ENCODE assay signal across 9 cellular contexts in genomic region chrY:13479031-13479705, GRCh38. TPM values are rescaled to one million over a fixed set of nuclear protein-coding genes. Genes with fewer than 3 reads are reported as not detected.
A peak's percentile ranks its signal among the peaks of the same experiment; 100 is the strongest.
DNase-seq lines count a peak whose midpoint lies in the region; ATAC-seq, FAIRE-seq and TF ChIP-seq lines count a peak whose summit lies in the region.
"Had no signal": no experiment of that assay in that cellular context is flagged by ENCODE, and none has a peak within 500 bp of the region (broad histone marks: within the 10 kb centered on the region; RNA-seq: fewer than 3 reads in every experiment).

No MANE protein-coding gene starts in this region.

- H2AFZ ChIP-seq in astrocyte (ENCODE audit: low read depth, low read length): peak overlapping the region; percentile 92

- peak overlapping the region; percentile 91 for H3K4me3 ChIP-seq in astrocyte (ENCODE audit: insufficient read depth, low read depth, low read length)
- H3K4me3 ChIP-seq in uterus: no peak overlapping the region

- H3K27me3 Mint-ChIP-seq in astrocyte (ENCODE audit: low read depth, unreplicated experiment): no peaks in the 10 kb centered on the region
- H3K27me3 Mint-ChIP-seq: IgD-negative memory B cell had no signal

- no peaks in the 10 kb centered on the region for H3K36me3 Mint-ChIP-seq in astrocyte (ENCODE audit: low read depth, unreplicated experiment)
- H3K36me3 Mint-ChIP-seq: IgD-negative memory B cell had no signal

- FAIRE-seq in astrocyte (lab: Jason Lieb, UNC): no peak

- H3K27ac ChIP-seq in astrocyte (ENCODE audit: low read depth, low read length) (peak overlapping the region; percentile 98), uterus (no peak overlapping the region)

- TF ChIP-seq CTCF in astrocyte (IDR thresholded peaks at IDR 0.05; ENCODE audit: insufficient read depth, low read depth, low read length) (no peak), uterus (IDR thresholded peaks at IDR 0.05) (no peak)

- H3K4me1 ChIP-seq in astrocyte (ENCODE audit: insufficient read depth, low read length): peaks cover 8% of the 10 kb centered on the region
- H3K4me1 ChIP-seq in uterus: no peaks in the 10 kb centered on the region

- ATAC-seq in GM19397 (IDR thresholded peaks at IDR 0.05; ENCODE audit: unreplicated experiment): peak; percentile 56
- no peak for ATAC-seq in GM19023 (IDR thresholded peaks at IDR 0.05; ENCODE audit: unreplicated experiment)
- ATAC-seq in GM18909 (IDR thresholded peaks at IDR 0.05; ENCODE audit: poor library complexity, unreplicated experiment): no peak

- H3K27me3 ChIP-seq in astrocyte (ENCODE audit: insufficient read depth, low read length) (no peaks in the 10 kb centered on the region), uterus (no peaks in the 10 kb centered on the region)

- no peaks in the 10 kb centered on the region for H3K9me3 Mint-ChIP-seq in astrocyte (ENCODE audit: unreplicated experiment)
- H3K9me3 Mint-ChIP-seq: IgD-negative memory B cell had no signal

- peaks cover 11% of the 10 kb centered on the region for H4K20me1 ChIP-seq in astrocyte (ENCODE audit: insufficient read depth, low read length)

- H3K79me2 ChIP-seq in astrocyte (ENCODE audit: insufficient read depth, low read length): peaks cover 50% of the 10 kb centered on the region

- H3K27ac Mint-ChIP-seq in astrocyte (ENCODE audit: unreplicated experiment): peak overlapping the region; percentile 89
- H3K27ac Mint-ChIP-seq: IgD-negative memory B cell had no signal

- H3K4me2 ChIP-seq in astrocyte (ENCODE audit: low read length): peak overlapping the region; percentile 93

- peak overlapping the region; percentile 100 for H3K9ac ChIP-seq in astrocyte (ENCODE audit: low read length)

- peak; percentile 38 for DNase-seq in NCI-H460 (ENCODE audit: extremely low read depth, low read depth)
- no peak for DNase-seq in astrocyte (ENCODE audit: low read depth)
- DNase-seq in myocyte (ENCODE audit: low read depth): peak; percentile 53
- DNase-seq in NCI-H524 treated with DMSO at 0.1 percent for 48 hours (lab: John Stamatoyannopoulos, UW): no peak
- DNase-seq in uterus: no peak

- no peak for TF ChIP-seq POLR2A in uterus (IDR thresholded peaks at IDR 0.05)

- intact Hi-C loops in uterus (cut with DNase I; ENCODE audit: low total_unique reads): no loop called here

- H3K36me3 ChIP-seq in astrocyte (ENCODE audit: insufficient read depth, low read length) (no peaks in the 10 kb centered on the region), uterus (no peaks in the 10 kb centered on the region)

- peak overlapping the region; percentile 95 for H3K4me3 Mint-ChIP-seq in astrocyte (ENCODE audit: unreplicated experiment)
- H3K4me3 Mint-ChIP-seq: IgD-negative memory B cell had no signal

- no peaks in the 10 kb centered on the region for H3K9me3 ChIP-seq in astrocyte (ENCODE audit: insufficient read depth, low read depth, low read length)
- H3K9me3 ChIP-seq in uterus: no peaks in the 10 kb centered on the region

- H3K4me1 Mint-ChIP-seq in astrocyte (ENCODE audit: low read depth, unreplicated experiment): no peaks in the 10 kb centered on the region
- H3K4me1 Mint-ChIP-seq: IgD-negative memory B cell had no signal

RNA-seq across cellular contexts. Expression of gene UTY, which starts 0.7 kb away (rescaled TPM):
- total RNA-seq in NCI-H460 (2014; rRNA removed; shearing (Covaris generic)): 16.6 and 21.2 TPM in 2 replicates
- polyA plus RNA-seq in NCI-H460 (2014; cell fraction: nucleus; rRNA removed): 10.2 and 10.6 TPM in 2 replicates
- total RNA-seq in astrocyte (12.0 and 14.9 TPM in 2 replicates), myocyte (18.3 and 23.6 TPM in 2 replicates), uterus (not detected)
- 4.3 TPM for polyA plus RNA-seq in myocyte (2012)
- polyA plus RNA-seq: IgD-negative memory B cell had no signal

Comparison
In these comparisons a context has a peak if more than half of its experiments do, and no peak if none do; other contexts are left out.
1. DNase-seq: peak in NCI-H460 (single experiment) and myocyte (single experiment); none in astrocyte (single experiment), NCI-H524 treated with DMSO at 0.1 percent for 48 hours (single experiment) and uterus (0 of 2).